11 cellular contexts compared by ENCODE assay signal in genomic region chr14:53190938-53191337, GRCh38. TPM values are rescaled to one million over a fixed set of nuclear protein-coding genes. Genes with fewer than 3 reads are reported as not detected.
DNase-seq lines count a peak whose midpoint lies in the region; ATAC-seq and TF ChIP-seq lines count a peak whose summit lies in the region.
"Had no signal": no experiment of that assay in that cellular context is flagged by ENCODE, and none has a peak within 500 bp of the region (broad histone marks: within the 10 kb centered on the region; RNA-seq: fewer than 3 reads in every experiment).

No MANE protein-coding gene starts in this region.

- peak; percentile 8 to 49 for DNase-seq in activated CD4-positive, alpha-beta T cell treated with anti-CD3 and anti-CD28 coated beads for 4 hours
- no peak for DNase-seq in activated CD4-positive, alpha-beta T cell treated with anti-CD3 and anti-CD28 coated beads, Interleukin-2, amount 10 ng/mL, durations not matched to agents 7 days and 5 days
- DNase-seq in RWPE2 (ENCODE audit: low spot score) (no peak), epithelial cell of prostate (ENCODE audit: low read depth, low spot score) (peak; percentile 41), NCI-H1417 (lab: John Stamatoyannopoulos, UW) (no peak), GM23338 (ENCODE audit: low spot score) (no peak), DMS53 (lab: John Stamatoyannopoulos, UW) (no peak)
- peak; percentile 1 to 38 for DNase-seq in stimulated activated CD8-positive, alpha-beta memory T cell treated with anti-CD3 and anti-CD28 coated beads, Interleukin-7, amount 100 ng/mL, for 4 hours (ENCODE audit: low read depth in 2 of 2)
- DNase-seq: sigmoid colon had no signal

- no peak overlapping the region for H3K4me3 Mint-ChIP-seq in activated CD4-positive, alpha-beta T cell treated with anti-CD3 and anti-CD28 coated beads, Interleukin-2, amount 10 ng/mL, durations not matched to agents 7 days and 5 days
- H3K4me3 Mint-ChIP-seq in GM23338: no peak overlapping the region

- no peaks in the 10 kb centered on the region for H3F3A ChIP-seq in GM23338 (replicated peaks; ENCODE audit: low read depth)

- POLR2A ChIA-PET in activated CD4-positive, alpha-beta T cell treated with anti-CD3 and anti-CD28 coated beads, Interleukin-2, amount 10 ng/mL, durations not matched to agents 7 days and 5 days (lab: Charles Lee): interaction anchor here (0.5 kb wide), 1 partner anchor 41 kb away, joined by 3 read pairs; no protein-coding TSS in a partner anchor

- peak; percentile 38; the same call in 1 of the 3 replicates for ATAC-seq in RWPE2 (ENCODE audit: low read depth)
- no peak for ATAC-seq in GM23338
- ATAC-seq: A549, left lobe of liver had no signal

- TF ChIP-seq CTCF in RWPE2 (IDR thresholded peaks at IDR 0.05; ENCODE audit: poor library complexity, severe bottlenecking) (no peak), GM23338 (conservative IDR thresholded peaks at IDR 0.05; ENCODE audit: low read depth in 2 of 2) (no peak)

- H2AFZ ChIP-seq in GM23338: no peak overlapping the region

- no peaks in the 10 kb centered on the region for H3K9me3 ChIP-seq in RWPE2 (ENCODE audit: severe bottlenecking)
- H3K9me3 ChIP-seq: A549, sigmoid colon had no signal

- H3K4me1 Mint-ChIP-seq in activated CD4-positive, alpha-beta T cell treated with anti-CD3 and anti-CD28 coated beads, Interleukin-2, amount 10 ng/mL, durations not matched to agents 7 days and 5 days: peaks cover 6% of the 10 kb centered on the region
- peaks cover 15% of the 10 kb centered on the region; the same call in 2 of the 3 replicates for H3K4me1 Mint-ChIP-seq in GM23338

- peaks cover 6% of the 10 kb centered on the region; the same call in 1 of the 2 replicates for H3K9me2 ChIP-seq in GM23338 (ENCODE audit: insufficient read depth)

- no peaks in the 10 kb centered on the region for H3K27me3 Mint-ChIP-seq in activated CD4-positive, alpha-beta T cell treated with anti-CD3 and anti-CD28 coated beads, Interleukin-2, amount 10 ng/mL, durations not matched to agents 7 days and 5 days
- H3K27me3 Mint-ChIP-seq in GM23338 (ENCODE audit: insufficient read depth, low read depth, poor library complexity): no peaks in the 10 kb centered on the region

- CTCF ChIA-PET in activated CD4-positive, alpha-beta T cell treated with anti-CD3 and anti-CD28 coated beads, Interleukin-2, amount 10 ng/mL, durations not matched to agents 7 days and 5 days (lab: Charles Lee): interaction anchor here (1.5 to 1.8 kb wide), 2 partner anchors 11 to 22 kb away, joined by 3 to 5 read pairs; no protein-coding TSS in a partner anchor

- H3K27ac ChIP-seq in RWPE2 (ENCODE audit: poor library complexity, severe bottlenecking): no peak overlapping the region
- no peak overlapping the region for H3K27ac ChIP-seq in epithelial cell of prostate
- H3K27ac ChIP-seq in GM23338 (ENCODE audit: low read depth): no peak overlapping the region
- H3K27ac ChIP-seq: A549, sigmoid colon had no signal

- H3K27me3 ChIP-seq in RWPE2 (ENCODE audit: insufficient read depth, poor library complexity, severe bottlenecking) (no peaks in the 10 kb centered on the region), GM23338 (ENCODE audit: insufficient read depth) (no peaks in the 10 kb centered on the region)
- H3K27me3 ChIP-seq: sigmoid colon had no signal

- H4K20me1 ChIP-seq in GM23338 (replicated peaks; ENCODE audit: insufficient read depth): no peaks in the 10 kb centered on the region

- H3K4me1 ChIP-seq in RWPE2 (ENCODE audit: insufficient read depth, poor library complexity, severe bottlenecking) (no peaks in the 10 kb centered on the region), GM23338 (ENCODE audit: insufficient read depth) (peaks cover 16% of the 10 kb centered on the region)
- H3K4me1 ChIP-seq: A549, sigmoid colon had no signal

- H3K4me3 ChIP-seq in RWPE2 (ENCODE audit: severe bottlenecking) (no peak overlapping the region), GM23338 (no peak overlapping the region)
- H3K4me3 ChIP-seq: A549, sigmoid colon had no signal

- H3K4me2 ChIP-seq in GM23338: no peak overlapping the region
- H3K4me2 ChIP-seq: A549 had no signal

- H3K36me3 Mint-ChIP-seq in activated CD4-positive, alpha-beta T cell treated with anti-CD3 and anti-CD28 coated beads, Interleukin-2, amount 10 ng/mL, durations not matched to agents 7 days and 5 days (ENCODE audit: low read depth): peaks cover 3% of the 10 kb centered on the region
- no peaks in the 10 kb centered on the region for H3K36me3 Mint-ChIP-seq in GM23338 (ENCODE audit: low read depth)

- no peak overlapping the region for H3K27ac Mint-ChIP-seq in activated CD4-positive, alpha-beta T cell treated with anti-CD3 and anti-CD28 coated beads, Interleukin-2, amount 10 ng/mL, durations not matched to agents 7 days and 5 days
- H3K27ac Mint-ChIP-seq in GM23338: no peak overlapping the region

- H3K79me2 ChIP-seq in GM23338 (replicated peaks; ENCODE audit: insufficient read depth): no peaks in the 10 kb centered on the region

- H3K9me3 Mint-ChIP-seq in activated CD4-positive, alpha-beta T cell treated with anti-CD3 and anti-CD28 coated beads, Interleukin-2, amount 10 ng/mL, durations not matched to agents 7 days and 5 days: peaks cover 2% of the 10 kb centered on the region
- H3K9me3 Mint-ChIP-seq in GM23338: no peaks in the 10 kb centered on the region

- H3K36me3 ChIP-seq in RWPE2 (ENCODE audit: low read depth) (no peaks in the 10 kb centered on the region), GM23338 (ENCODE audit: insufficient read depth) (no peaks in the 10 kb centered on the region)
- H3K36me3 ChIP-seq: sigmoid colon had no signal

TF ChIP-seq in GM23338, 12 proteins besides CTCF, POLR2A, EP300 and RAD21 (continues in another document):
- TF ChIP-seq STAT1 (IDR thresholded peaks at IDR 0.05; ENCODE audit: unreplicated experiment) (no peak), EZH2phosphoT487 (IDR thresholded peaks at IDR 0.05; ENCODE audit: unreplicated experiment) (no peak), ZNF462 (CRISPR knock-in tag; IDR thresholded peaks at IDR 0.05) (no peak), POLR2AphosphoS5 (IDR thresholded peaks at IDR 0.05; ENCODE audit: low read depth) (no peak), ZNF331 (CRISPR knock-in tag; IDR thresholded peaks at IDR 0.05; ENCODE audit: low read depth) (no peak), NANOG (IDR thresholded peaks at IDR 0.05; ENCODE audit: borderline replicate concordance) (no peak), JUNB (IDR thresholded peaks at IDR 0.05; ENCODE audit: unreplicated experiment) (no peak)

RNA-seq across cellular contexts. Expression of gene DDHD1, which starts 37.8 kb away (rescaled TPM):
- total RNA-seq in activated CD4-positive, alpha-beta T cell treated with anti-CD3 and anti-CD28 coated beads, Interleukin-2, amount 10 ng/mL, durations not matched to agents 7 days and 5 days: 10 to 100 TPM; 53.8 to 58.0 TPM
- 27.2 and 28.9 TPM in 2 replicates for total RNA-seq in GM23338 (2014; rRNA removed; shearing (Covaris generic))
- 9.0 and 11.2 TPM in 2 replicates for polyA plus RNA-seq in GM23338 (2016; fragmentation: Nextera tagmentation; extraction: Ambion mirVana)

Comparison
In these comparisons a context has a peak if more than half of its experiments do, and no peak if none do; other contexts are left out.
1. DNase-seq: peak in activated CD4-positive, alpha-beta T cell treated with anti-CD3 and anti-CD28 coated beads for 4 hours (2 of 2), epithelial cell of prostate (single experiment) and stimulated activated CD8-positive, alpha-beta memory T cell treated with anti-CD3 and anti-CD28 coated beads, Interleukin-7, amount 100 ng/mL, for 4 hours (2 of 2); none in activated CD4-positive, alpha-beta T cell treated with anti-CD3 and anti-CD28 coated beads, Interleukin-2, amount 10 ng/mL, durations not matched to agents 7 days and 5 days (single experiment), RWPE2 (single experiment), NCI-H1417 (0 of 3), GM23338 (single experiment) and DMS53 (single experiment).